In genomic region chr3:194472290-194472920, GRCh38 we compare ENCODE assay signal across 8 cellular contexts. TPM values are rescaled to one million over a fixed set of nuclear protein-coding genes. Genes with fewer than 3 reads are reported as not detected.
DNase-seq lines count a peak whose midpoint lies in the region; ATAC-seq and FAIRE-seq lines count a peak whose summit lies in the region.

No MANE protein-coding gene starts in this region.

- no peak overlapping the region for H3K9ac ChIP-seq in trophoblast cell (ENCODE audit: low read length)

- no peaks in the 10 kb centered on the region for H3K9me3 ChIP-seq in trophoblast cell (ENCODE audit: insufficient read depth, low read depth, low read length)
- no peaks in the 10 kb centered on the region for H3K9me3 ChIP-seq in MG63

- H3K36me3 ChIP-seq in trophoblast cell (ENCODE audit: control insufficient read depth in 1 of 2, insufficient read depth in 2 of 2, low read length in 2 of 2) (no peaks in the 10 kb centered on the region), MG63 (peaks cover 23% of the 10 kb centered on the region)

- H3K23ac ChIP-seq in trophoblast cell (ENCODE audit: low read length): no peak overlapping the region

- ATAC-seq in HG02588 (IDR thresholded peaks at IDR 0.05; ENCODE audit: unreplicated experiment): peak; percentile 73

- H3K79me2 ChIP-seq in trophoblast cell (ENCODE audit: control insufficient read depth, insufficient read depth, low read length, poor library complexity): no peaks in the 10 kb centered on the region

- no peak overlapping the region for H2BK120ac ChIP-seq in trophoblast cell (ENCODE audit: insufficient read depth, low read length, poor library complexity)

- H3K4me3 ChIP-seq in trophoblast cell (ENCODE audit: low read depth, low read length) (no peak overlapping the region), MG63 (no peak overlapping the region)

- no peak overlapping the region for H4K91ac ChIP-seq in trophoblast cell (ENCODE audit: low read depth, low read length)

- no peak overlapping the region for H3K4me2 ChIP-seq in trophoblast cell (ENCODE audit: low read length)

- no peak overlapping the region for H4K12ac ChIP-seq in trophoblast cell (ENCODE audit: low read depth, low read length)

- H3K79me1 ChIP-seq in trophoblast cell (ENCODE audit: low read length): no peaks in the 10 kb centered on the region

- H3K27me3 ChIP-seq in trophoblast cell (ENCODE audit: insufficient read depth, low read length) (no peaks in the 10 kb centered on the region), MG63 (no peaks in the 10 kb centered on the region)

- H2BK5ac ChIP-seq in trophoblast cell (ENCODE audit: low read depth, low read length, poor library complexity): no peak overlapping the region

- H2BK12ac ChIP-seq in trophoblast cell (ENCODE audit: low read length): no peak overlapping the region

- H3K27ac ChIP-seq in trophoblast cell (ENCODE audit: low read depth, low read length): no peak overlapping the region

- no peak overlapping the region for H2AK5ac ChIP-seq in trophoblast cell (ENCODE audit: low read length)

- H3K4me1 ChIP-seq in trophoblast cell (ENCODE audit: control insufficient read depth in 1 of 2, insufficient read depth in 2 of 2, low read length in 2 of 2): peaks cover 0 to 2% of the 10 kb centered on the region in 2 experiments

- DNase-seq in GDM1 (lab: John Stamatoyannopoulos, UW) (peak; percentile 40), NCI-H1436 treated with DMSO at 0.1 percent for 48 hours (lab: John Stamatoyannopoulos, UW) (peak; percentile 42), foreskin melanocyte (peak; percentile 60), trophoblast cell (peak; percentile 25 to 82), MG63 (no peak)

- H4K8ac ChIP-seq in trophoblast cell (ENCODE audit: low read depth, low read length): no peak overlapping the region

- FAIRE-seq in A204.1 (lab: Jason Lieb, UNC) (peak; percentile 86), TTC549 (lab: Jason Lieb, UNC) (peak; percentile 62)

- H3K18ac ChIP-seq in trophoblast cell (ENCODE audit: low read length): no peak overlapping the region

- H3K14ac ChIP-seq in trophoblast cell (ENCODE audit: low read length): no peak overlapping the region

- no peak overlapping the region for H2AFZ ChIP-seq in trophoblast cell (ENCODE audit: insufficient read depth, low read length, poor library complexity)

- H3K4ac ChIP-seq in trophoblast cell (ENCODE audit: low read depth, low read length): no peak overlapping the region

- no CpG with 5 or more reads among the region's 4 CpGs for WGBS in trophoblast cell (ENCODE audit: extremely low coverage, insufficient coverage, insufficient read length)

RNA-seq across cellular contexts. Expression of gene ATP13A3, which starts 14.4 kb away (rescaled TPM):
- polyA plus RNA-seq in trophoblast cell (2013): 26.6 and 27.4 TPM in 2 replicates
- 76.9 and 103 TPM in 2 replicates for total RNA-seq in MG63 (2014; rRNA removed; shearing (Covaris generic); ENCODE audit: low replicate concordance)
